Comparison of ENCODE assay signal across 1 cellular context in genomic region chr7:157796846-157797245, GRCh38.
TF ChIP-seq lines count a peak whose summit lies in the region.

No MANE protein-coding gene starts in this region.

TF ChIP-seq in SK-N-SH, 30 proteins besides CTCF, POLR2A, EP300 and RAD21:
- TF ChIP-seq, protein P1, sequence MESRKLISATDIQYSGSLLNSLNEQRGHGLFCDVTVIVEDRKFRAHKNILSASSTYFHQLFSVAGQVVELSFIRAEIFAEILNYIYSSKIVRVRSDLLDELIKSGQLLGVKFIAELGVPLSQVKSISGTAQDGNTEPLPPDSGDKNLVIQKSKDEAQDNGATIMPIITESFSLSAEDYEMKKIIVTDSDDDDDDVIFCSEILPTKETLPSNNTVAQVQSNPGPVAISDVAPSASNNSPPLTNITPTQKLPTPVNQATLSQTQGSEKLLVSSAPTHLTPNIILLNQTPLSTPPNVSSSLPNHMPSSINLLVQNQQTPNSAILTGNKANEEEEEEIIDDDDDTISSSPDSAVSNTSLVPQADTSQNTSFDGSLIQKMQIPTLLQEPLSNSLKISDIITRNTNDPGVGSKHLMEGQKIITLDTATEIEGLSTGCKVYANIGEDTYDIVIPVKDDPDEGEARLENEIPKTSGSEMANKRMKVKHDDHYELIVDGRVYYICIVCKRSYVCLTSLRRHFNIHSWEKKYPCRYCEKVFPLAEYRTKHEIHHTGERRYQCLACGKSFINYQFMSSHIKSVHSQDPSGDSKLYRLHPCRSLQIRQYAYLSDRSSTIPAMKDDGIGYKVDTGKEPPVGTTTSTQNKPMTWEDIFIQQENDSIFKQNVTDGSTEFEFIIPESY (IDR thresholded peaks at IDR 0.05; ENCODE audit: borderline replicate concordance, low read depth) = no peak
- TF ChIP-seq EZH2phosphoT487 (IDR thresholded peaks at IDR 0.05; ENCODE audit: borderline replicate concordance, low read depth) = no peak
- TF ChIP-seq USF1 (IDR thresholded peaks at IDR 0.05; ENCODE audit: borderline replicate concordance, low read depth) = no peak
